In genomic region chr9:92726971-92727715, GRCh38 we compare ENCODE assay signal across 1 cellular context.
A peak's percentile ranks its signal among the peaks of the same experiment; 100 is the strongest.
TF ChIP-seq lines count a peak whose summit lies in the region.

No MANE protein-coding gene starts in this region.

TF ChIP-seq in HepG2, 621 proteins besides CTCF, POLR2A, EP300 and RAD21 (continued from another document):
- TF ChIP-seq ZBTB1 (CRISPR knock-in tag; IDR thresholded peaks at IDR 0.05; ENCODE audit: borderline replicate concordance) (no peak), GFI1 (CRISPR knock-in tag; IDR thresholded peaks at IDR 0.05; ENCODE audit: borderline replicate concordance) (0 out of 2 replicates have a peak, but pooled peaks have one; percentile 30), ZNF784 (CRISPR knock-in tag; IDR thresholded peaks at IDR 0.05; ENCODE audit: borderline replicate concordance) (no peak), KIAA2018 (CRISPR knock-in tag; IDR thresholded peaks at IDR 0.05; ENCODE audit: borderline replicate concordance) (no peak), U2AF1 (optimal IDR thresholded peaks at IDR 0.05; ENCODE audit: low read depth, low read length) (no peak), DZIP1 (CRISPR knock-in tag; IDR thresholded peaks at IDR 0.05) (no peak), NR2F6 (IDR thresholded peaks at IDR 0.05) (peak; percentile 55), NR2F6 (CRISPR knock-in tag; IDR thresholded peaks at IDR 0.05) (no peak), ZNF709 (CRISPR knock-in tag; IDR thresholded peaks at IDR 0.05) (no peak), ZNF777 (CRISPR knock-in tag; IDR thresholded peaks at IDR 0.05) (no peak), ZNF768 (CRISPR knock-in tag; IDR thresholded peaks at IDR 0.05) (no peak)
